ENCODE assay signal across 8 cellular contexts in the genomic region with DNA sequence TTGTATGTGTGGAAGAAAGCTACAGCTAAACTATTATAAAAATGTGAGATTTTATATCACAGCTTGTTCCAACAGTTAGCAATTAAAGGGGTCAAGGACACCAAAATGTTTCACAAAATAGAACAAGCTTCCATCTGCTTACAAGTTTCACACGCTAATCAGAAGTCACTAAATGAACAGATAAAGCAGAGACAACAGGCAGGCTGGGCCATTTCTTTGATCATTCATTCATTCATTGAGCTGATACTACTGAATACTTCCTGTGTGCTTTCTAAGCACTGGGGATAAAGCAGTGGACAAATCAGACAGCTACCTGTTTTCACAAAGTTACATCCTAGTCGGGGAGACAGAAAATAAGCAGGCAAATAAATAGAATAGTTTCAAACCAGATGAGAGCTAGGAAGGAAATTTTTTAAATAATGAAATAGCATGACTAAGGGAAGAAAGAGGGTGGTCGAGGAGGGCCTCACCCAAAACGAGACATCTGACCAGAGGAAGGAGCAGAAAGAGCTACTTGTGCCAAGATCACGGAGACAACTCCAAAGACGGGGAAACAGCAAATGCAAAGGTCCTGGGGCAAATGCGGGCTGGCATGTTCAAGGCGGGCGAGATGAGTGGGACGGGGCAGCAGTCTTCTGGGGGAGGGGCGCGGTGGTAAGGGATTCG. TPM values are rescaled to one million over a fixed set of nuclear protein-coding genes. Genes with fewer than 3 reads are reported as not detected.
DNase-seq lines count a peak whose midpoint lies in the region; ATAC-seq and TF ChIP-seq lines count a peak whose summit lies in the region.

No MANE protein-coding gene starts in this region.

- H3K27ac Mint-ChIP-seq in natural killer cell treated with Interleukin-12 subunit alpha and Interleukin-12 subunit beta and Interleukin-15 and Interleukin-18, amount 100 ng/mL, for 72 hours, result peak overlapping the region; percentile 78 to 84

- peak overlapping the region in 1 of 2 donors; percentile 97 for H3K27ac ChIP-seq in coronary artery

- TF ChIP-seq CTCF in BE2C (IDR thresholded peaks at IDR 0.05; ENCODE audit: low read depth, low read length), result no peak
- TF ChIP-seq CTCF in LNCaP clone FGC (IDR thresholded peaks at IDR 0.05; ENCODE audit: control insufficient read depth, extremely low read depth, insufficient read depth), result no peak
- no peak for TF ChIP-seq CTCF in coronary artery (IDR thresholded peaks at IDR 0.05)

- ATAC-seq in natural killer cell treated with Interleukin-12 subunit alpha and Interleukin-12 subunit beta and Interleukin-15 and Interleukin-18, amount 100 ng/mL, for 72 hours, result no peak
- no peak for ATAC-seq in HG02623 (IDR thresholded peaks at IDR 0.05; ENCODE audit: unreplicated experiment)

- peak overlapping the region; percentile 96 for H3K4me3 Mint-ChIP-seq in natural killer cell treated with Interleukin-12 subunit alpha and Interleukin-12 subunit beta and Interleukin-15 and Interleukin-18, amount 100 ng/mL, for 72 hours

- DNase-seq in BE2C, result no peak
- DNase-seq in LNCaP clone FGC (ENCODE audit: low read depth), result no peak
- DNase-seq in coronary artery (ENCODE audit: low spot score), result no peak
- DNase-seq in natural killer cell treated with Interleukin-12 subunit alpha and Interleukin-12 subunit beta and Interleukin-15 and Interleukin-18, amount 100 ng/mL, for 72 hours (ENCODE audit: low spot score), result no peak
- no peak for DNase-seq in HuH-7 (ENCODE audit: low spot score)
- no peak for DNase-seq in activated CD4-positive, CD25-positive, alpha-beta regulatory T cell treated with anti-CD3 and anti-CD28 coated beads, Interleukin-2, amount 50 U/mL, for 72 hours
- DNase-seq in NCI-H524 treated with DMSO at 0.1 percent for 48 hours (lab: John Stamatoyannopoulos, UW), result no peak

- H3K4me3 ChIP-seq in BE2C (ENCODE audit: low read depth, low read length), result peak overlapping the region; percentile 84
- peak overlapping the region; percentile 78 for H3K4me3 ChIP-seq in LNCaP clone FGC (ENCODE audit: low read depth, low read length)
- peak overlapping the region; percentile 99 for H3K4me3 ChIP-seq in coronary artery

- no peaks in the 10 kb centered on the region for H3K27me3 Mint-ChIP-seq in natural killer cell treated with Interleukin-12 subunit alpha and Interleukin-12 subunit beta and Interleukin-15 and Interleukin-18, amount 100 ng/mL, for 72 hours

- peaks cover 5% of the 10 kb centered on the region for H3K36me3 Mint-ChIP-seq in natural killer cell treated with Interleukin-12 subunit alpha and Interleukin-12 subunit beta and Interleukin-15 and Interleukin-18, amount 100 ng/mL, for 72 hours

- peaks cover 25% of the 10 kb centered on the region for H3K4me1 ChIP-seq in BE2C

- peaks cover 27 to 37% of the 10 kb centered on the region in 2 donors for H3K4me1 Mint-ChIP-seq in natural killer cell treated with Interleukin-12 subunit alpha and Interleukin-12 subunit beta and Interleukin-15 and Interleukin-18, amount 100 ng/mL, for 72 hours (ENCODE audit: low read depth in 2 of 2)

- H3K9me3 ChIP-seq in BE2C, result no peaks in the 10 kb centered on the region

- peaks cover 9% of the 10 kb centered on the region for H3K36me3 ChIP-seq in BE2C

- no peaks in the 10 kb centered on the region for H3K9me3 Mint-ChIP-seq in natural killer cell treated with Interleukin-12 subunit alpha and Interleukin-12 subunit beta and Interleukin-15 and Interleukin-18, amount 100 ng/mL, for 72 hours

- H3K27me3 ChIP-seq in BE2C, result no peaks in the 10 kb centered on the region

RNA-seq across cellular contexts. Expression of gene MAPK9, which starts 1.2 kb away (rescaled TPM):
- 36.7 TPM for polyA plus RNA-seq in BE2C (2012; ENCODE audit: insufficient read depth, insufficient read length, low read depth)
- total RNA-seq in natural killer cell treated with Interleukin-12 subunit alpha and Interleukin-12 subunit beta and Interleukin-15 and Interleukin-18, amount 100 ng/mL, for 72 hours, result 10 to 100 TPM; 41.2 to 47.0 TPM
